16 cellular contexts compared by ENCODE assay signal in the genomic region with DNA sequence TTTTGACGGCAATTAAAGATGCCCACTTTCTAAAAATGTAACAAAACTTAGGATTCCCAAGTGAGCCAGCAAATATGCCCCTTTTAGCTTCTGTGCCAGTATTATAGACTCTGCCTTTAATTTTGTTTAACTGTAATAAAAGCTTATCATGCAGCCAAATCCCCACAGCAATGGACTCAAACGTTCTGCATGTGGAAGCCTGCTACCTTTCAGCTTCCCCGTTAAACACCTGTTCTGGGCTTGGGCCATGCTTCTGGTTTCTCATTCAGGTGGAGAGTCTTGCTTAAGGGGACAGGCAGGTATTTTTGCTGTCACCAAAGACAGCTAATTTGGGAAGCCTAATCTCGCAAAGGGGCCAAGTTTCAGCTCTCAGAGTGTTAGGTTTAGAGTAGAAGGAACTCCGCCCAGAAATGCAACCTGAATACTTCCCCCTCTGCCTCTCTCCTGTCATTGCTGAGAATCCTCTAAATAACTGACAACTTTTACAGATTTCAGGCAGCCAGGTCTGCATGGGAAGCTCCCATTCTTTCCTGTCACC.
"Had no signal": no experiment of that assay in that cellular context is flagged by ENCODE, and none has a peak within 500 bp of the region (broad histone marks: within the 10 kb centered on the region; RNA-seq: fewer than 3 reads in every experiment).

No MANE protein-coding gene starts in this region.

- DNase-seq: activated CD4-positive, alpha-beta T cell treated with anti-CD3 and anti-CD28 coated beads for 4 hours; activated CD8-positive, alpha-beta memory T cell treated with anti-CD3 and anti-CD28 coated beads for 24 hours; activated naive CD4-positive, alpha-beta T cell treated with Interleukin-2 at 50 U/mL for 16 hours; activated naive CD8-positive, alpha-beta T cell treated with anti-CD3 and anti-CD28 coated beads, Interleukin-2, amount 50 U/mL, for 24 hours; effector CD4-positive, alpha-beta T cell; foreskin keratinocyte; head of caudate nucleus; sigmoid colon; stimulated activated naive CD4-positive, alpha-beta T cell treated with Interleukin-2 at 50 U/mL for 16 hours; trophoblast cell; WERI-Rb-1 had no signal

- H3K27me3 ChIP-seq: foreskin keratinocyte, sigmoid colon had no signal

- H3K27me3 Mint-ChIP-seq: activated naive CD8-positive, alpha-beta T cell treated with anti-CD3 and anti-CD28 coated beads, Interleukin-2, amount 50 U/mL, for 24 hours; memory B cell; natural killer cell treated with Interleukin-12 subunit alpha and Interleukin-12 subunit beta and Interleukin-15 and Interleukin-18, amount 100 ng/mL, for 72 hours had no signal

- H3K36me3 Mint-ChIP-seq: memory B cell; natural killer cell treated with Interleukin-12 subunit alpha and Interleukin-12 subunit beta and Interleukin-15 and Interleukin-18, amount 100 ng/mL, for 72 hours had no signal

- H3K4me1 Mint-ChIP-seq: activated naive CD8-positive, alpha-beta T cell treated with anti-CD3 and anti-CD28 coated beads, Interleukin-2, amount 50 U/mL, for 24 hours; memory B cell had no signal

- H3K27ac ChIP-seq: coronary artery, foreskin keratinocyte, sigmoid colon, WERI-Rb-1 had no signal

- H3K4me3 Mint-ChIP-seq: activated naive CD8-positive, alpha-beta T cell treated with anti-CD3 and anti-CD28 coated beads, Interleukin-2, amount 50 U/mL, for 24 hours; memory B cell; natural killer cell treated with Interleukin-12 subunit alpha and Interleukin-12 subunit beta and Interleukin-15 and Interleukin-18, amount 100 ng/mL, for 72 hours had no signal

- H3K4me1 ChIP-seq: sigmoid colon had no signal

- H3K4me3 ChIP-seq: coronary artery, sigmoid colon had no signal

- H3K36me3 ChIP-seq: sigmoid colon, WERI-Rb-1 had no signal

- H3K27ac Mint-ChIP-seq: activated naive CD8-positive, alpha-beta T cell treated with anti-CD3 and anti-CD28 coated beads, Interleukin-2, amount 50 U/mL, for 24 hours; memory B cell; natural killer cell treated with Interleukin-12 subunit alpha and Interleukin-12 subunit beta and Interleukin-15 and Interleukin-18, amount 100 ng/mL, for 72 hours had no signal

- H3K9me3 ChIP-seq: sigmoid colon had no signal

- FAIRE-seq: endothelial cell of umbilical vein had no signal

- ATAC-seq: activated naive CD8-positive, alpha-beta T cell treated with anti-CD3 and anti-CD28 coated beads, Interleukin-2, amount 50 U/mL, for 24 hours; foreskin keratinocyte; left lobe of liver; natural killer cell treated with Interleukin-12 subunit alpha and Interleukin-12 subunit beta and Interleukin-15 and Interleukin-18, amount 100 ng/mL, for 72 hours had no signal

- H3K9me3 Mint-ChIP-seq: activated naive CD8-positive, alpha-beta T cell treated with anti-CD3 and anti-CD28 coated beads, Interleukin-2, amount 50 U/mL, for 24 hours; memory B cell had no signal
